Comparison of ENCODE assay signal across 8 cellular contexts in genomic region chr9:95055851-95056551, GRCh38.
DNase-seq lines count a peak whose midpoint lies in the region; ATAC-seq and TF ChIP-seq lines count a peak whose summit lies in the region.

No MANE protein-coding gene starts in this region.

- H3K4me3 ChIP-seq in MG63 = peak overlapping the region; percentile 16; the same call in 1 of the 2 replicates
- H3K4me3 ChIP-seq in colonic mucosa = no peak overlapping the region
- peak overlapping the region; percentile 27 for H3K4me3 ChIP-seq in suprapubic skin

- H3K9me3 ChIP-seq in MG63 (no peaks in the 10 kb centered on the region), colonic mucosa (no peaks in the 10 kb centered on the region), suprapubic skin (no peaks in the 10 kb centered on the region)

- DNase-seq in MG63 (peak; percentile 37), colonic mucosa (no peak), left lobe of liver (ENCODE audit: low spot score) (no peak), suprapubic skin (ENCODE audit: low spot score in 2 of 2) (no peak), NCI-H1930 (lab: John Stamatoyannopoulos, UW) (no peak)
- no peak for DNase-seq in stimulated activated naive CD4-positive, alpha-beta T cell (lab: John Stamatoyannopoulos, UW)

- no peak for TF ChIP-seq EP300 in suprapubic skin (IDR thresholded peaks at IDR 0.05)

- H3K4me1 ChIP-seq in colonic mucosa = no peaks in the 10 kb centered on the region
- H3K4me1 ChIP-seq in suprapubic skin = peaks cover 73% of the 10 kb centered on the region

- peak overlapping the region; percentile 21 to 33 for H3K9ac ChIP-seq in colonic mucosa (ENCODE audit: low read depth in 2 of 2, low read length in 2 of 2)

- 33% methylated on average over 15 of the region's 15 CpGs for WGBS in suprapubic skin

- intact Hi-C loops in colonic mucosa (cut with DNase I) = no loop called here

- no peaks in the 10 kb centered on the region for H3K27me3 ChIP-seq in MG63
- no peaks in the 10 kb centered on the region for H3K27me3 ChIP-seq in colonic mucosa
- H3K27me3 ChIP-seq in suprapubic skin = no peaks in the 10 kb centered on the region

- peak; percentile 31 for ATAC-seq in left lobe of liver
- ATAC-seq in HG02973 (IDR thresholded peaks at IDR 0.05; ENCODE audit: unreplicated experiment) = no peak
- ATAC-seq in HG02759 (IDR thresholded peaks at IDR 0.05; ENCODE audit: unreplicated experiment) = no peak

- no peak for TF ChIP-seq POLR2A in suprapubic skin (IDR thresholded peaks at IDR 0.05)

- peaks cover 53% of the 10 kb centered on the region for H3K36me3 ChIP-seq in MG63
- no peaks in the 10 kb centered on the region for H3K36me3 ChIP-seq in colonic mucosa
- peaks cover 2% of the 10 kb centered on the region for H3K36me3 ChIP-seq in suprapubic skin

- peak overlapping the region; percentile 43 for H3K27ac ChIP-seq in colonic mucosa
- peak overlapping the region; percentile 61 for H3K27ac ChIP-seq in suprapubic skin

- TF ChIP-seq CTCF in colonic mucosa (IDR thresholded peaks at IDR 0.05) (no peak), suprapubic skin (IDR thresholded peaks at IDR 0.05) (no peak)
